In genomic region chrX:153333271-153333670, GRCh38 we compare ENCODE assay signal across 8 cellular contexts. TPM values are rescaled to one million over a fixed set of nuclear protein-coding genes. Genes with fewer than 3 reads are reported as not detected.
A peak's percentile ranks its signal among the peaks of the same experiment; 100 is the strongest.
DNase-seq lines count a peak whose midpoint lies in the region; ATAC-seq and TF ChIP-seq lines count a peak whose summit lies in the region.

No MANE protein-coding gene starts in this region.

- peaks cover 34% of the 10 kb centered on the region for H3K4me1 Mint-ChIP-seq in activated naive CD4-positive, alpha-beta T cell treated with anti-CD3 and anti-CD28 coated beads for 36 hours (ENCODE audit: low read depth)
- peaks cover 12% of the 10 kb centered on the region for H3K4me1 Mint-ChIP-seq in T-helper 17 cell
- peaks cover 29% of the 10 kb centered on the region for H3K4me1 Mint-ChIP-seq in stimulated activated effector memory CD8-positive, alpha-beta T cell treated with anti-CD3 and anti-CD28 coated beads, Interleukin-12 subunit alpha, Interleukin-12 subunit beta, amount 100 ng/mL, for 72 hours

- H3K27me3 Mint-ChIP-seq in activated naive CD4-positive, alpha-beta T cell treated with anti-CD3 and anti-CD28 coated beads for 36 hours (ENCODE audit: low read depth): no peaks in the 10 kb centered on the region
- peaks cover 7% of the 10 kb centered on the region for H3K27me3 Mint-ChIP-seq in T-helper 17 cell

- peaks cover 9% of the 10 kb centered on the region for H3K36me3 Mint-ChIP-seq in activated naive CD4-positive, alpha-beta T cell treated with anti-CD3 and anti-CD28 coated beads for 36 hours (ENCODE audit: low read depth)
- H3K36me3 Mint-ChIP-seq in T-helper 17 cell (ENCODE audit: low read depth): no peaks in the 10 kb centered on the region
- H3K36me3 Mint-ChIP-seq in stimulated activated effector memory CD8-positive, alpha-beta T cell treated with anti-CD3 and anti-CD28 coated beads, Interleukin-12 subunit alpha, Interleukin-12 subunit beta, amount 100 ng/mL, for 72 hours: peaks cover 9% of the 10 kb centered on the region

- TF ChIP-seq CTCF in fibroblast of villous mesenchyme (IDR thresholded peaks at IDR 0.05; ENCODE audit: insufficient read depth, low read depth, low read length): no peak

- H3K9me3 ChIP-seq in T-helper 17 cell (ENCODE audit: control insufficient read depth, low read length, poor library complexity, severe bottlenecking): no peaks in the 10 kb centered on the region

- H3K4me3 ChIP-seq in fibroblast of villous mesenchyme (ENCODE audit: low read depth, low read length): peak overlapping the region; percentile 58

- ATAC-seq in T-helper 17 cell (no peak), GM18511 (IDR thresholded peaks at IDR 0.05; ENCODE audit: unreplicated experiment) (no peak)
- ATAC-seq in stimulated activated effector memory CD8-positive, alpha-beta T cell treated with anti-CD3 and anti-CD28 coated beads, Interleukin-12 subunit alpha, Interleukin-12 subunit beta, amount 100 ng/mL, for 72 hours: no peak

- no peak for DNase-seq in activated naive CD4-positive, alpha-beta T cell treated with anti-CD3 and anti-CD28 coated beads for 36 hours
- DNase-seq in activated naive CD4-positive, alpha-beta T cell (lab: John Stamatoyannopoulos, UW): no peak
- DNase-seq in T-helper 17 cell (no peak), fibroblast of villous mesenchyme (ENCODE audit: low read depth) (peak; percentile 66), NCI-H510A treated with DMSO at 0.1 percent for 48 hours (lab: John Stamatoyannopoulos, UW) (no peak), NCI-H1092 treated with DMSO at 0.1 percent for 48 hours (lab: John Stamatoyannopoulos, UW) (no peak)
- DNase-seq in stimulated activated effector memory CD8-positive, alpha-beta T cell treated with anti-CD3 and anti-CD28 coated beads, Interleukin-12 subunit alpha, Interleukin-12 subunit beta, amount 100 ng/mL, for 72 hours (ENCODE audit: low spot score in 2 of 2): no peak

- intact Hi-C loops in activated naive CD4-positive, alpha-beta T cell treated with anti-CD3 and anti-CD28 coated beads for 36 hours (cut with micrococcal nuclease): loop anchor here (5.0 to 10.0 kb wide), 4 partner anchors 79 to 762 kb away; partner anchors contain the start of genes CETN2, MECP2, NSDHL and ZFP92

- CTCF ChIA-PET in activated naive CD4-positive, alpha-beta T cell treated with anti-CD3 and anti-CD28 coated beads for 36 hours (lab: Charles Lee): no interaction called here

- H3K4me3 Mint-ChIP-seq in activated naive CD4-positive, alpha-beta T cell treated with anti-CD3 and anti-CD28 coated beads for 36 hours: peak overlapping the region; percentile 82
- peak overlapping the region; percentile 84 for H3K4me3 Mint-ChIP-seq in T-helper 17 cell
- H3K4me3 Mint-ChIP-seq in stimulated activated effector memory CD8-positive, alpha-beta T cell treated with anti-CD3 and anti-CD28 coated beads, Interleukin-12 subunit alpha, Interleukin-12 subunit beta, amount 100 ng/mL, for 72 hours: peak overlapping the region; percentile 64

- H3K9me3 Mint-ChIP-seq in activated naive CD4-positive, alpha-beta T cell treated with anti-CD3 and anti-CD28 coated beads for 36 hours: no peaks in the 10 kb centered on the region
- H3K9me3 Mint-ChIP-seq in stimulated activated effector memory CD8-positive, alpha-beta T cell treated with anti-CD3 and anti-CD28 coated beads, Interleukin-12 subunit alpha, Interleukin-12 subunit beta, amount 100 ng/mL, for 72 hours: no peaks in the 10 kb centered on the region

- H3K27ac Mint-ChIP-seq in activated naive CD4-positive, alpha-beta T cell treated with anti-CD3 and anti-CD28 coated beads for 36 hours: no peak overlapping the region
- no peak overlapping the region for H3K27ac Mint-ChIP-seq in T-helper 17 cell
- peak overlapping the region; percentile 68 for H3K27ac Mint-ChIP-seq in stimulated activated effector memory CD8-positive, alpha-beta T cell treated with anti-CD3 and anti-CD28 coated beads, Interleukin-12 subunit alpha, Interleukin-12 subunit beta, amount 100 ng/mL, for 72 hours

RNA-seq across cellular contexts. Expression of gene ZNF275, which starts 0.7 kb away (rescaled TPM):
- total RNA-seq in activated naive CD4-positive, alpha-beta T cell treated with anti-CD3 and anti-CD28 coated beads for 36 hours: 10 to 100 TPM; 10.8 to 11.5 TPM
- total RNA-seq in T-helper 17 cell (10 to 100 TPM; 12.0 to 12.4 TPM), fibroblast of villous mesenchyme (12.9 and 13.4 TPM in 2 replicates)

RNA-seq across cellular contexts. Expression of gene PNMA6F, which starts 11.7 kb away (rescaled TPM):
- not detected for total RNA-seq in activated naive CD4-positive, alpha-beta T cell treated with anti-CD3 and anti-CD28 coated beads for 36 hours
- not detected for total RNA-seq in T-helper 17 cell
- not detected in 2 replicates for total RNA-seq in fibroblast of villous mesenchyme
